In the genomic region with DNA sequence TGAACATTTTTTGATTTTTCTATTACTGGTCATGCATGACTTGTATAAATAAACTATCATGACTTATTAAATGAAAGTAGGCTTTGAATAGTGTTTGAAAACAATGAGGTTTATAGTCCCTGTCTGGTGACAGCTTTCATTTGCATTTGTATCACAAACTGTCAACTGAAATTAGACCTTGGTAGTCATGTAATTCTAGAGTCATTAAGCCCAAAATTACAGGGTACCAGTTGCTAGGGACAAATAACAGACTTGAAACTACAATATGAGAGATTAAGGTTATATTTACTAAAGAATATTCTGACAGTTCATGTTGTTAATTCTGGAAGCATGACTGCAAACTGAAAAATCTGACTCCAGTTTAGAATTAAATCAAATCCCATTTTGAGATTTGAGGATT, we compare ENCODE assay signal across 25 cellular contexts.
DNase-seq lines count a peak whose midpoint lies in the region; ATAC-seq, FAIRE-seq and TF ChIP-seq lines count a peak whose summit lies in the region.
"Had no signal": no experiment of that assay in that cellular context is flagged by ENCODE, and none has a peak within 500 bp of the region (broad histone marks: within the 10 kb centered on the region; RNA-seq: fewer than 3 reads in every experiment).

No MANE protein-coding gene starts in this region.

- no peak for TF ChIP-seq CTCF in DOHH2 (IDR thresholded peaks at IDR 0.05; ENCODE audit: low read depth, low read length, poor library complexity, severe bottlenecking)
- no peak for TF ChIP-seq CTCF in Loucy (conservative IDR thresholded peaks at IDR 0.05; ENCODE audit: low read length)
- TF ChIP-seq CTCF in VCaP (conservative IDR thresholded peaks at IDR 0.05): no peak

- no peaks in the 10 kb centered on the region for H3K36me3 ChIP-seq in DOHH2 (ENCODE audit: control insufficient read depth, low read length)
- H3K36me3 ChIP-seq in Loucy (ENCODE audit: insufficient read depth, low read length): no peaks in the 10 kb centered on the region
- H3K36me3 ChIP-seq: SJSA1 had no signal

- no peaks in the 10 kb centered on the region for H3K79me2 ChIP-seq in DOHH2 (ENCODE audit: control insufficient read depth, low read length)
- no peaks in the 10 kb centered on the region for H3K79me2 ChIP-seq in Loucy (ENCODE audit: insufficient read depth, low read length)

- peak overlapping the region; percentile 46 for H3K27ac ChIP-seq in DOHH2 (ENCODE audit: low read depth, low read length)
- peak overlapping the region; percentile 72; the same call in 1 of the 2 replicates for H3K27ac ChIP-seq in VCaP
- H3K27ac ChIP-seq: KMS-11, SJSA1 had no signal

- peak; percentile 72 for DNase-seq in NCI-H2227 treated with DMSO at 0.1 percent for 48 hours (lab: John Stamatoyannopoulos, UW)
- DNase-seq in RCC 7860 (ENCODE audit: low spot score): no peak
- DNase-seq: CD4-positive, CD25-positive, alpha-beta regulatory T cell; DMS 273 treated with DMSO at 0.1 percent for 48 hours; DMS79 treated with DMSO at 0.1 percent for 48 hours; IMR-90; MV-4-11; NCI-H146; NCI-H2029 treated with DMSO at 0.1 percent for 48 hours; NCI-H524 treated with DMSO at 0.1 percent for 48 hours; OCI-M1; T-helper 1 cell; T-helper 9 cell had no signal

- H3K9me2 ChIP-seq in DOHH2 (replicated peaks; ENCODE audit: control insufficient read depth, low read length): no peaks in the 10 kb centered on the region
- H3K9me2 ChIP-seq in Loucy (replicated peaks; ENCODE audit: low read depth, low read length): no peaks in the 10 kb centered on the region

- H2AFZ ChIP-seq in Loucy (ENCODE audit: low read length): no peak overlapping the region
- H2AFZ ChIP-seq: GM23338 had no signal

- H3K4me2 ChIP-seq in DOHH2 (ENCODE audit: low read length): peak overlapping the region; percentile 56
- H3K4me2 ChIP-seq in Loucy (ENCODE audit: low read depth, low read length, poor library complexity, severe bottlenecking): peak overlapping the region; percentile 37
- H3K4me2 ChIP-seq: GM23338, KMS-11 had no signal

- ATAC-seq in HG03354 (IDR thresholded peaks at IDR 0.05; ENCODE audit: poor library complexity, severe bottlenecking, unreplicated experiment) (no peak), GM21717 (IDR thresholded peaks at IDR 0.05; ENCODE audit: unreplicated experiment) (no peak)
- ATAC-seq: GM12878, GM23338, HCT116, Right ventricle myocardium inferior had no signal

- no peaks in the 10 kb centered on the region for H4K20me1 ChIP-seq in DOHH2 (ENCODE audit: control insufficient read depth, insufficient read depth, low read depth, low read length)
- no peaks in the 10 kb centered on the region for H4K20me1 ChIP-seq in Loucy (ENCODE audit: insufficient read depth, low read length, poor library complexity, severe bottlenecking)

- no peaks in the 10 kb centered on the region for H3F3A ChIP-seq in DOHH2 (ENCODE audit: control insufficient read depth, insufficient read depth)
- no peaks in the 10 kb centered on the region for H3F3A ChIP-seq in Loucy (ENCODE audit: low read depth)

- H3K9ac ChIP-seq in Loucy (ENCODE audit: low read depth, low read length, poor library complexity, severe bottlenecking): no peak overlapping the region
- H3K9ac ChIP-seq: KMS-11 had no signal

- FAIRE-seq in RCC 7860 (lab: Jason Lieb, UNC): no peak
- FAIRE-seq: GM12878, HTR-8/SVneo had no signal

- H3K4me1 ChIP-seq in DOHH2 (ENCODE audit: control insufficient read depth, low read length) (peaks cover 34% of the 10 kb centered on the region), Loucy (ENCODE audit: insufficient read depth, low read length, poor library complexity, severe bottlenecking) (peaks cover 28% of the 10 kb centered on the region)
- H3K4me1 ChIP-seq: SJSA1 had no signal

- H3K9me3 ChIP-seq in DOHH2 (ENCODE audit: control insufficient read depth, insufficient read depth, low read length) (peaks cover 3% of the 10 kb centered on the region; the same call in 1 of the 2 replicates), Loucy (ENCODE audit: insufficient read depth, low read depth, low read length) (no peaks in the 10 kb centered on the region)
- H3K9me3 ChIP-seq: SJSA1 had no signal

- H3K4me3 ChIP-seq in DOHH2 (ENCODE audit: low read length) (no peak overlapping the region), Loucy (ENCODE audit: low read length, poor library complexity, severe bottlenecking) (no peak overlapping the region)
- H3K4me3 ChIP-seq: GM12878, GM23338, SJSA1 had no signal

- H3K27me3 ChIP-seq in DOHH2 (ENCODE audit: control insufficient read depth, low read length) (no peaks in the 10 kb centered on the region), Loucy (ENCODE audit: insufficient read depth, low read length, poor library complexity, severe bottlenecking) (no peaks in the 10 kb centered on the region)
- H3K27me3 ChIP-seq: SJSA1 had no signal
